30 cellular contexts compared by ENCODE assay signal in the genomic region with DNA sequence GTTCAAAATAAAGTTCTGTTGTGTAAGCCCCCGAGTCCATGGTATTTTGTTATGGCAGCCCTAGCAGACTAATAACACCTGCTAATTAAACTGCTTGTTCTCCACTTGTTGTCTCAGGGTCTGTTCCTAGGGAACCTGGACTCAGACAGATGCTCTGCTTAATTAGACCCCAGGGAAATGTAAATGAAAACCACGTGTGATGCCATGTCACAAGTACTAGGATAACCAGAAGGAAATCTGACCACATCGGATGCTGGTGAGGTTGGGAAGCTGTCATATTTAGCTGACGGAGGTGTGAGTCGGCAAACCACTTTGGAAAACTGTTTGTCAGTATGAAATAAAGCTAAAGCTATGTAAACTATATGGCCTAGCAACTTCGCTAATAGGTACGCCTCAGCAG. TPM values are rescaled to one million over a fixed set of nuclear protein-coding genes. Genes with fewer than 3 reads are reported as not detected.
DNase-seq lines count a peak whose midpoint lies in the region; TF ChIP-seq lines count a peak whose summit lies in the region.
"Had no signal": no experiment of that assay in that cellular context is flagged by ENCODE, and none has a peak within 500 bp of the region (broad histone marks: within the 10 kb centered on the region; RNA-seq: fewer than 3 reads in every experiment).

No MANE protein-coding gene starts in this region.

- H3K36me3 Mint-ChIP-seq in MCF 10A (ENCODE audit: insufficient read depth, unreplicated experiment): peaks cover 10% of the 10 kb centered on the region

- H3K9me3 Mint-ChIP-seq in MCF 10A (ENCODE audit: unreplicated experiment): no peaks in the 10 kb centered on the region
- H3K9me3 Mint-ChIP-seq: activated CD4-positive, alpha-beta T cell treated with anti-CD3 and anti-CD28 coated beads, Interleukin-2, amount 10 ng/mL, durations not matched to agents 24 days and 14 days; activated T-helper 2 cell treated with anti-CD3 and anti-CD28 coated beads, Interferon-gamma antibody, Interleukin-2, Interleukin-4, amounts not matched to agents 10 μg/mL and 5 μg/mL and 100 μg/mL, durations not matched to agents 14 hours and 24 hours and 36 hours; neural crest cell had no signal

- no peak overlapping the region for H3K27ac Mint-ChIP-seq in MCF 10A (ENCODE audit: low read depth, unreplicated experiment)
- H3K27ac Mint-ChIP-seq: activated CD4-positive, alpha-beta T cell treated with anti-CD3 and anti-CD28 coated beads, Interleukin-2, amount 10 ng/mL, durations not matched to agents 24 days and 14 days; activated T-helper 2 cell treated with anti-CD3 and anti-CD28 coated beads, Interferon-gamma antibody, Interleukin-2, Interleukin-4, amounts not matched to agents 10 μg/mL and 5 μg/mL and 100 μg/mL, durations not matched to agents 14 hours and 24 hours and 36 hours had no signal

- no peaks in the 10 kb centered on the region for H3K27me3 Mint-ChIP-seq in MCF 10A (ENCODE audit: insufficient read depth, unreplicated experiment)

- CTCF ChIA-PET in MCF 10A (lab: Yijun Ruan, JAX): interaction anchor here (0.6 to 1.5 kb wide), 7 partner anchors 9 to 50 kb away, joined by 3 to 5 read pairs (median 3); no protein-coding TSS in a partner anchor

- no peak overlapping the region for H3K4me3 Mint-ChIP-seq in MCF 10A (ENCODE audit: unreplicated experiment)
- H3K4me3 Mint-ChIP-seq: activated CD4-positive, alpha-beta T cell treated with anti-CD3 and anti-CD28 coated beads, Interleukin-2, amount 10 ng/mL, durations not matched to agents 24 days and 14 days; neural crest cell had no signal

- POLR2A ChIA-PET in MCF 10A (lab: Yijun Ruan, JAX): interaction anchor here (1.5 to 2.6 kb wide), 5 partner anchors 10 to 123 kb away, joined by 3 to 11 read pairs (median 9); no protein-coding TSS in a partner anchor

- DNase-seq in COR-L47 (lab: John Stamatoyannopoulos, UW): peak; percentile 84
- DNase-seq in HT1080 (ENCODE audit: low read depth): peak; percentile 40
- DNase-seq in NCI-H2171 (lab: John Stamatoyannopoulos, UW): peak; percentile 96
- peak; percentile 66 for DNase-seq in NCI-H82 treated with DMSO at 0.1 percent for 48 hours (lab: John Stamatoyannopoulos, UW; ENCODE audit: unreplicated experiment)
- no peak for DNase-seq in AG08395 (ENCODE audit: low spot score)
- no peak for DNase-seq in MCF 10A (ENCODE audit: unreplicated experiment)
- no peak for DNase-seq in NCI-H187 treated with DMSO at 0.1 percent for 48 hours (lab: John Stamatoyannopoulos, UW)
- DNase-seq: activated CD4-positive, alpha-beta T cell treated with anti-CD3 and anti-CD28 coated beads, Interleukin-2, amount 10 ng/mL, durations not matched to agents 24 days and 14 days; activated CD8-positive, alpha-beta memory T cell treated with anti-CD3 and anti-CD28 coated beads for 24 hours; activated naive CD4-positive, alpha-beta T cell treated with anti-CD3 and anti-CD28 coated beads, Interleukin-2, amount 50 U/mL, for 16 hours; activated T-cell treated with anti-CD3 and anti-CD28 coated beads for 4 hours; amniotic stem cell; brain microvascular endothelial cell; cerebellar nuclear complex; DMS79 treated with DMSO at 0.1 percent for 48 hours; esophagus squamous epithelium; foreskin melanocyte; GM23248; heart right ventricle; left ventricle myocardium inferior; mesendoderm; NCI-H446 treated with DMSO at 0.1 percent for 48 hours; SHP77 treated with DMSO at 0.1 percent for 48 hours; stimulated activated naive CD4-positive, alpha-beta T cell; T1000; upper lobe of left lung had no signal

- peaks cover 21% of the 10 kb centered on the region for H3K4me1 Mint-ChIP-seq in MCF 10A (ENCODE audit: insufficient read depth, unreplicated experiment)
- H3K4me1 Mint-ChIP-seq: activated CD4-positive, alpha-beta T cell treated with anti-CD3 and anti-CD28 coated beads, Interleukin-2, amount 10 ng/mL, durations not matched to agents 24 days and 14 days had no signal

- BruUV-seq in MCF 10A (replicated peaks; lab: Mats Ljungman, UMichigan): no TSS peak

- intact Hi-C loops in MCF 10A (cut with micrococcal nuclease): no loop called here

- TF ChIP-seq CTCF in MCF 10A (IDR thresholded peaks at IDR 0.05; ENCODE audit: unreplicated experiment): no peak

RNA-seq across cellular contexts. Expression of a gene that starts 19.6 kb away (rescaled TPM):
- not detected in 2 replicates for total RNA-seq in HT1080 (2014; rRNA removed; shearing (Covaris generic))
- polyA plus RNA-seq in HT1080 (2015; cell fraction: cytosol; rRNA removed): 0.06 TPM in 1 of 2 replicates, not detected in the other
- polyA plus RNA-seq in HT1080 (2015; cell fraction: nucleus; rRNA removed): 0.67 TPM in 1 of 2 replicates, not detected in the other
- total RNA-seq in MCF 10A (2022): 0.58 and 0.66 TPM in 2 replicates
- total RNA-seq: activated CD4-positive, alpha-beta T cell treated with anti-CD3 and anti-CD28 coated beads, Interleukin-2, amount 10 ng/mL, durations not matched to agents 24 days and 14 days; activated T-helper 2 cell treated with anti-CD3 and anti-CD28 coated beads, Interferon-gamma antibody, Interleukin-2, Interleukin-4, amounts not matched to agents 10 μg/mL and 5 μg/mL and 100 μg/mL, durations not matched to agents 14 hours and 24 hours and 36 hours; dermis microvascular lymphatic vessel endothelial cell; GM23248; neural crest cell; smooth muscle cell had no signal
- polyA plus RNA-seq: GM23248, smooth muscle cell had no signal

Comparison
In these comparisons a context has a peak if more than half of its experiments do, and no peak if none do; other contexts are left out.
1. DNase-seq: peak in COR-L47 (single experiment), HT1080 (single experiment), NCI-H2171 (single experiment) and NCI-H82 treated with DMSO at 0.1 percent for 48 hours (single experiment); none in AG08395 (single experiment), MCF 10A (single experiment) and NCI-H187 treated with DMSO at 0.1 percent for 48 hours (single experiment).